ENCODE assay signal across 15 cellular contexts in the genomic region with DNA sequence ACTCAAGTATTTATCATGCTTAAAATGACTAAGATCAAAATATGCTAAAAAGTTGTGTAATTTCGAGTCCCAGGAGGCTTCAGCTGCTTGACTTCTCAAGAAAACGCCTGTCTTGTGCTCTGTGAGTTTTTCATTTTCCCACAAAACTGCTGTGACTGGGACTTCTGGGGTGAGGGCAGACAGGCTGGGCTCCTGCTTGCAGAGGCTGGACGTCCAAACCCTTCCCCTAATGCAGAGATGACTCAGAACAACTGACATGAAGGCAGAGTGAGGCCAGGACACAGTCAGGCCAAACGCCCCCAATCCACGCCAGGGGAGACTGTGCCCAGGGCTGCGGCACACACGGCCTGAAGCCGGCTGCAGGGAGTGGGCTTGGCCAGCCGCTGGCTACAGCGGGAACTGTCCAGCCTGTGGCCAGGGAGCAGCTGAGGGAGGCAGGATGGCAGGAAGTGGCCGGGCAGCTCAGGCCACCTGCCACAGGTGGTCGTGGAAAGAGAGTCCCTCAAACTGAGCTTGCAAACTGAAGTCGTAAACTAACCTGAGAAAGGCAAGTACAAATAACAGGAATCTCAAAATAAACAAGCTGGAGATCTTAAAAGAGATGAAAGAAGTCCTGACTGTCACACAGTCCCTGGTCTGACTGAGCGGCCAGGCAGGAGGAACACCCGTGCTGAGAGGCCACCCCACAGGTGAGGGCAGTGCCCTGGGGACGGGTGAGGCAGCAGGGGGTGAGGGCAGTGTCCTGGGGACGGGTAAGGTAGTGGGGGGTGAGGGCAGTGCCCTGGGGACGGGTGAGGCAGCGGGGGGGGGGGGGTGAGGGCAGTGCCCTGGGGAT. TPM values are rescaled to one million over a fixed set of nuclear protein-coding genes. Genes with fewer than 3 reads are reported as not detected.
DNase-seq lines count a peak whose midpoint lies in the region; ATAC-seq, FAIRE-seq and TF ChIP-seq lines count a peak whose summit lies in the region.
"Had no signal": no experiment of that assay in that cellular context is flagged by ENCODE, and none has a peak within 500 bp of the region (broad histone marks: within the 10 kb centered on the region; RNA-seq: fewer than 3 reads in every experiment).

No MANE protein-coding gene starts in this region.

- peak overlapping the region; percentile 68 for H3K27ac ChIP-seq in AG04450 (ENCODE audit: low read depth, low read length)
- H3K27ac ChIP-seq in brain microvascular endothelial cell, result peak overlapping the region; percentile 19
- H3K27ac ChIP-seq in effector memory CD4-positive, alpha-beta T cell (ENCODE audit: insufficient read depth, low read length, poor library complexity, severe bottlenecking), result no peak overlapping the region
- H3K27ac ChIP-seq: ovary had no signal

- peaks cover 4% of the 10 kb centered on the region for H3K4me1 ChIP-seq in effector memory CD4-positive, alpha-beta T cell (ENCODE audit: control insufficient read depth, insufficient read depth, low read length, poor library complexity, severe bottlenecking)

- no peak for FAIRE-seq in frontal cortex (lab: Jason Lieb, UNC)
- FAIRE-seq: endometrium, islet of Langerhans had no signal

- in situ Hi-C loops in brain microvascular endothelial cell (cut with HindIII; ENCODE audit: low pct_ligation_motif_present, low sequenced_read_pairs), result no loop called here

- peaks cover 1% of the 10 kb centered on the region; the same call in 1 of the 2 replicates for H3K27me3 Mint-ChIP-seq in HFFc6 (ENCODE audit: insufficient read depth)
- H3K27me3 Mint-ChIP-seq: type B pancreatic cell had no signal

- no peaks in the 10 kb centered on the region; the same call in 1 of the 2 replicates for H3K36me3 Mint-ChIP-seq in HFFc6 (ENCODE audit: low read depth)

- peaks cover 28% of the 10 kb centered on the region for H3K4me1 Mint-ChIP-seq in HFFc6 (ENCODE audit: low read depth)

- H3K27me3 ChIP-seq in AG04450 (ENCODE audit: control insufficient read depth, insufficient read depth, low read length) (no peaks in the 10 kb centered on the region), brain microvascular endothelial cell (replicated peaks) (no peaks in the 10 kb centered on the region)
- no peaks in the 10 kb centered on the region for H3K27me3 ChIP-seq in effector memory CD4-positive, alpha-beta T cell (replicated peaks; ENCODE audit: control insufficient read depth, insufficient read depth, low read length, poor library complexity, severe bottlenecking)
- H3K27me3 ChIP-seq: ovary had no signal

- ATAC-seq in HG02623 (IDR thresholded peaks at IDR 0.05; ENCODE audit: unreplicated experiment), result no peak

- CTCF ChIA-PET in AG04450 (lab: Charles Lee), result no interaction called here

- H3K4me3 ChIP-seq in AG04450 (ENCODE audit: low read depth, low read length), result no peak overlapping the region
- H3K4me3 ChIP-seq in brain microvascular endothelial cell (ENCODE audit: low read depth, low read length), result no peak overlapping the region
- no peak overlapping the region for H3K4me3 ChIP-seq in effector memory CD4-positive, alpha-beta T cell (ENCODE audit: insufficient read depth, low read depth, low read length, poor library complexity, severe bottlenecking)
- H3K4me3 ChIP-seq: ovary had no signal

- H3K9me3 ChIP-seq in AG04450 (ENCODE audit: control insufficient read depth, insufficient read depth, low read length), result no peaks in the 10 kb centered on the region; the same call in 1 of the 2 replicates
- no peaks in the 10 kb centered on the region for H3K9me3 ChIP-seq in effector memory CD4-positive, alpha-beta T cell (ENCODE audit: control insufficient read depth, low read length)
- H3K9me3 ChIP-seq: ovary had no signal

- DNase-seq in AG04450 (ENCODE audit: low read depth, low spot score), result peak; percentile 62
- DNase-seq in HFFc6, result peak; percentile 82
- peak; percentile 79 for DNase-seq in brain microvascular endothelial cell
- DNase-seq in myocyte (ENCODE audit: low read depth), result peak; percentile 93
- DNase-seq in effector memory CD4-positive, alpha-beta T cell, result no peak
- no peak for DNase-seq in frontal cortex (ENCODE audit: low spot score in 2 of 2)
- DNase-seq in activated CD4-positive, alpha-beta T cell treated with anti-CD3 and anti-CD28 coated beads, Interleukin-2, amount 50 U/mL, for 48 hours, result no peak
- DNase-seq: activated CD4-positive, alpha-beta T cell treated with anti-CD3 and anti-CD28 coated beads for 1 hour; activated naive CD4-positive, alpha-beta T cell treated with anti-CD3 and anti-CD28 coated beads for 36 hours; NCI-H2081; ovary had no signal

- H3K4me3 Mint-ChIP-seq in HFFc6, result peak overlapping the region; percentile 29; the same call in 1 of the 2 replicates
- H3K4me3 Mint-ChIP-seq: activated naive CD4-positive, alpha-beta T cell treated with anti-CD3 and anti-CD28 coated beads for 36 hours; type B pancreatic cell had no signal

- H3K27ac Mint-ChIP-seq in HFFc6, result peak overlapping the region; percentile 75
- H3K27ac Mint-ChIP-seq: activated naive CD4-positive, alpha-beta T cell treated with anti-CD3 and anti-CD28 coated beads for 36 hours; type B pancreatic cell had no signal

- H3K9me3 Mint-ChIP-seq in HFFc6, result no peaks in the 10 kb centered on the region
- H3K9me3 Mint-ChIP-seq: activated naive CD4-positive, alpha-beta T cell treated with anti-CD3 and anti-CD28 coated beads for 36 hours; type B pancreatic cell had no signal

- TF ChIP-seq CTCF in AG04450 (IDR thresholded peaks at IDR 0.05; ENCODE audit: low read depth, low read length), result no peak
- no peak for TF ChIP-seq CTCF in HFFc6 (IDR thresholded peaks at IDR 0.05)
- TF ChIP-seq CTCF in brain microvascular endothelial cell (IDR thresholded peaks at IDR 0.05; ENCODE audit: low read depth, low read length, missing control alignments), result no peak

- H3K36me3 ChIP-seq in brain microvascular endothelial cell (replicated peaks), result no peaks in the 10 kb centered on the region
- H3K36me3 ChIP-seq in effector memory CD4-positive, alpha-beta T cell (ENCODE audit: control insufficient read depth, insufficient read depth, low read length), result peaks cover 16% of the 10 kb centered on the region
- H3K36me3 ChIP-seq: ovary had no signal

- POLR2A ChIA-PET in AG04450 (lab: Yijun Ruan, JAX), result no interaction called here

RNA-seq across cellular contexts. Expression of a gene that starts 21.3 kb away (rescaled TPM):
- polyA plus RNA-seq in AG04450 (2011; rRNA removed), result 9.1 and 9.2 TPM in 2 replicates
- 6.5 and 8.7 TPM in 2 replicates for polyA minus RNA-seq in AG04450 (2011; rRNA and poly(A)+ RNA removed)
- 1 to 10 TPM; 4.3 to 6.8 (median 5.6) TPM for total RNA-seq in HFFc6 (2021; fragmentation: NEBNext Ultra II Directional; extraction: Animal tissue kit (Norgen Biotek cat#: 25700))
- 30.2 and 41.8 TPM in 2 replicates for total RNA-seq in myocyte
- 14.7 TPM for polyA plus RNA-seq in myocyte (2012)
- 14.3 TPM for total RNA-seq in frontal cortex

RNA-seq across cellular contexts. Expression of a gene that starts 21.6 kb away (rescaled TPM):
- polyA plus RNA-seq in AG04450 (2011; rRNA removed), result 22.8 and 29.5 TPM in 2 replicates
- 23.0 and 28.0 TPM in 2 replicates for polyA minus RNA-seq in AG04450 (2011; rRNA and poly(A)+ RNA removed)
- total RNA-seq in HFFc6 (2021; fragmentation: NEBNext Ultra II Directional; extraction: Animal tissue kit (Norgen Biotek cat#: 25700)), result 10 to 100 TPM; 26.5 to 31.2 (median 27.9) TPM
- 37.4 and 53.4 TPM in 2 replicates for total RNA-seq in myocyte
- 30.9 TPM for polyA plus RNA-seq in myocyte (2012)
- total RNA-seq in frontal cortex, result 15.9 TPM

RNA-seq across cellular contexts. Expression of a gene that starts 25.3 kb away (rescaled TPM):
- not detected in 2 replicates for polyA plus RNA-seq in AG04450 (2011; rRNA removed)
- polyA minus RNA-seq in AG04450 (2011; rRNA and poly(A)+ RNA removed), result not detected in 2 replicates
- not detected for total RNA-seq in HFFc6 (2021; fragmentation: NEBNext Ultra II Directional; extraction: Animal tissue kit (Norgen Biotek cat#: 25700))
- total RNA-seq in myocyte, result 29.1 and 60.3 TPM in 2 replicates
- 12.9 TPM for polyA plus RNA-seq in myocyte (2012)
- not detected for total RNA-seq in frontal cortex
- total RNA-seq: activated naive CD4-positive, alpha-beta T cell treated with anti-CD3 and anti-CD28 coated beads for 36 hours; ovary had no signal
- polyA plus RNA-seq: ovary had no signal

RNA-seq across cellular contexts. Expression of a gene that starts 37.8 kb away (rescaled TPM):
- polyA plus RNA-seq in AG04450 (2011; rRNA removed), result 0.04 and 0.10 TPM in 2 replicates
- 0.18 TPM in 1 of 2 replicates, not detected in the other for polyA minus RNA-seq in AG04450 (2011; rRNA and poly(A)+ RNA removed)
- under 1 TPM in 2 of 6 experiments, not detected in 4; 0.10 to 0.14 TPM for total RNA-seq in HFFc6 (2021; fragmentation: NEBNext Ultra II Directional; extraction: Animal tissue kit (Norgen Biotek cat#: 25700))
- total RNA-seq in myocyte, result 0.80 and 1.1 TPM in 2 replicates
- polyA plus RNA-seq in myocyte (2012), result 0.26 TPM
- total RNA-seq in frontal cortex, result not detected
- total RNA-seq: ovary had no signal
- polyA plus RNA-seq: ovary had no signal

RNA-seq across cellular contexts. Expression of a gene that starts 53.7 kb away (rescaled TPM):
- polyA plus RNA-seq in AG04450 (2011; rRNA removed), result 74.8 and 82.6 TPM in 2 replicates
- 53.9 and 85.7 TPM in 2 replicates for polyA minus RNA-seq in AG04450 (2011; rRNA and poly(A)+ RNA removed)
- total RNA-seq in HFFc6 (2021; fragmentation: NEBNext Ultra II Directional; extraction: Animal tissue kit (Norgen Biotek cat#: 25700)), result 10 to 100 TPM; 47.4 to 60.5 (median 48.7) TPM
- total RNA-seq in myocyte (59.0 and 62.2 TPM in 2 replicates), frontal cortex (19.2 TPM)
- 46.9 TPM for polyA plus RNA-seq in myocyte (2012)

Comparison
In these comparisons a context has a peak if more than half of its experiments do, and no peak if none do; other contexts are left out.
1. DNase-seq: peak in AG04450 (single experiment), HFFc6 (single experiment), brain microvascular endothelial cell (single experiment) and myocyte (single experiment); none in effector memory CD4-positive, alpha-beta T cell (0 of 3), frontal cortex (0 of 2) and activated CD4-positive, alpha-beta T cell treated with anti-CD3 and anti-CD28 coated beads, Interleukin-2, amount 50 U/mL, for 48 hours (0 of 2).
2. RNA of a gene that starts 25.3 kb away (total RNA-seq): 29.1 to 60.3 TPM in myocyte; not detected in HFFc6 and not detected in frontal cortex (single experiment); every median in the first group is over 10 times any median in the second.